Comparison of ENCODE assay signal across 2 cellular contexts in the genomic region with DNA sequence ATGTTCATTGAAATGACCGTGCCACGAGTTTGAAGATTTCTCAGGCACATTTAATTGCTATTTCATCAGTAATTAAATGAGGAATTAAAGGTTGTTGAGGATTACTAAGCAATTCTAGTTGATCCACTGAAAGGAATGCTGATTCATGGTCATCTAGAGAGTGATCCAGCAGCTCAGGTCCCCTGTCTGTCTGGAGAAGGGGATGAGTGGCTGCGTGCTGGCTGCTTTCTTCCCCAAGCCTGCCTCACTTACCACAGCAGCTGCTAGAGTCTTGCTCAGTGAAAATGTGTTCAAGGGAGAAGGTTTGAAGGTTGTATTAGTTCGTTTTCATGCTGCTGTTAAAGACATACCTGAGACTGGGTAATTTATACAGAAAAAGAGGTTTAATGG.
TF ChIP-seq lines count a peak whose summit lies in the region.

No MANE protein-coding gene starts in this region.

TF ChIP-seq in K562, 482 proteins besides CTCF, POLR2A, EP300 and RAD21 (continues in another document):
- no peak for TF ChIP-seq SMARCE1 (IDR thresholded peaks at IDR 0.05)
- no peak for TF ChIP-seq ZNF134 (CRISPR knock-in tag; conservative IDR thresholded peaks at IDR 0.05)
- no peak for TF ChIP-seq MEF2A (IDR thresholded peaks at IDR 0.05; ENCODE audit: control insufficient read depth, low read depth, low read length)
- no peak for TF ChIP-seq TBL1XR1 (IDR thresholded peaks at IDR 0.05; ENCODE audit: low read length in 2 of 2)
- TF ChIP-seq, protein P1, sequence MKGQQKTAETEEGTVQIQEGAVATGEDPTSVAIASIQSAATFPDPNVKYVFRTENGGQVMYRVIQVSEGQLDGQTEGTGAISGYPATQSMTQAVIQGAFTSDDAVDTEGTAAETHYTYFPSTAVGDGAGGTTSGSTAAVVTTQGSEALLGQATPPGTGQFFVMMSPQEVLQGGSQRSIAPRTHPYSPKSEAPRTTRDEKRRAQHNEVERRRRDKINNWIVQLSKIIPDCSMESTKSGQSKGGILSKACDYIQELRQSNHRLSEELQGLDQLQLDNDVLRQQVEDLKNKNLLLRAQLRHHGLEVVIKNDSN (CRISPR knock-in tag; IDR thresholded peaks at IDR 0.05), result no peak
- TF ChIP-seq, protein P2, sequence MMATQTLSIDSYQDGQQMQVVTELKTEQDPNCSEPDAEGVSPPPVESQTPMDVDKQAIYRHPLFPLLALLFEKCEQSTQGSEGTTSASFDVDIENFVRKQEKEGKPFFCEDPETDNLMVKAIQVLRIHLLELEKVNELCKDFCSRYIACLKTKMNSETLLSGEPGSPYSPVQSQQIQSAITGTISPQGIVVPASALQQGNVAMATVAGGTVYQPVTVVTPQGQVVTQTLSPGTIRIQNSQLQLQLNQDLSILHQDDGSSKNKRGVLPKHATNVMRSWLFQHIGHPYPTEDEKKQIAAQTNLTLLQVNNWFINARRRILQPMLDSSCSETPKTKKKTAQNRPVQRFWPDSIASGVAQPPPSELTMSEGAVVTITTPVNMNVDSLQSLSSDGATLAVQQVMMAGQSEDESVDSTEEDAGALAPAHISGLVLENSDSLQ (IDR thresholded peaks at IDR 0.05), result peak; percentile 30; the same call in 1 of the 2 replicates
- TF ChIP-seq IRF2 (CRISPR knock-in tag; IDR thresholded peaks at IDR 0.05), result no peak
- no peak for TF ChIP-seq DMBX1 (CRISPR knock-in tag; IDR thresholded peaks at IDR 0.05; ENCODE audit: borderline replicate concordance)
- no peak for TF ChIP-seq TEAD4 (IDR thresholded peaks at IDR 0.05; ENCODE audit: low read length)
- no peak for TF ChIP-seq TEAD4 (CRISPR knock-in tag; IDR thresholded peaks at IDR 0.05; ENCODE audit: borderline replicate concordance)
- TF ChIP-seq MAFG (tag; conservative IDR thresholded peaks at IDR 0.05), result peak; percentile 93
- no peak for TF ChIP-seq ARNT (IDR thresholded peaks at IDR 0.05)
- TF ChIP-seq, protein P3, sequence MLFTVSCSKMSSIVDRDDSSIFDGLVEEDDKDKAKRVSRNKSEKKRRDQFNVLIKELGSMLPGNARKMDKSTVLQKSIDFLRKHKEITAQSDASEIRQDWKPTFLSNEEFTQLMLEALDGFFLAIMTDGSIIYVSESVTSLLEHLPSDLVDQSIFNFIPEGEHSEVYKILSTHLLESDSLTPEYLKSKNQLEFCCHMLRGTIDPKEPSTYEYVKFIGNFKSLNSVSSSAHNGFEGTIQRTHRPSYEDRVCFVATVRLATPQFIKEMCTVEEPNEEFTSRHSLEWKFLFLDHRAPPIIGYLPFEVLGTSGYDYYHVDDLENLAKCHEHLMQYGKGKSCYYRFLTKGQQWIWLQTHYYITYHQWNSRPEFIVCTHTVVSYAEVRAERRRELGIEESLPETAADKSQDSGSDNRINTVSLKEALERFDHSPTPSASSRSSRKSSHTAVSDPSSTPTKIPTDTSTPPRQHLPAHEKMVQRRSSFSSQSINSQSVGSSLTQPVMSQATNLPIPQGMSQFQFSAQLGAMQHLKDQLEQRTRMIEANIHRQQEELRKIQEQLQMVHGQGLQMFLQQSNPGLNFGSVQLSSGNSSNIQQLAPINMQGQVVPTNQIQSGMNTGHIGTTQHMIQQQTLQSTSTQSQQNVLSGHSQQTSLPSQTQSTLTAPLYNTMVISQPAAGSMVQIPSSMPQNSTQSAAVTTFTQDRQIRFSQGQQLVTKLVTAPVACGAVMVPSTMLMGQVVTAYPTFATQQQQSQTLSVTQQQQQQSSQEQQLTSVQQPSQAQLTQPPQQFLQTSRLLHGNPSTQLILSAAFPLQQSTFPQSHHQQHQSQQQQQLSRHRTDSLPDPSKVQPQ (CRISPR knock-in tag; IDR thresholded peaks at IDR 0.05; ENCODE audit: borderline replicate concordance), result no peak
- TF ChIP-seq MAZ (CRISPR knock-in tag; conservative IDR thresholded peaks at IDR 0.05 in 1 of 2, IDR thresholded peaks at IDR 0.05 in 1 of 2), result no peak
- TF ChIP-seq GATA2 (CRISPR knock-in tag; IDR thresholded peaks at IDR 0.05), result no peak
- TF ChIP-seq SRSF3 (IDR thresholded peaks at IDR 0.05; ENCODE audit: insufficient read depth, low read length), result no peak
- TF ChIP-seq CHD4 (IDR thresholded peaks at IDR 0.05; ENCODE audit: insufficient read depth, insufficient replicate concordance, low read depth, low read length, poor library complexity, severe bottlenecking), result no peak
- TF ChIP-seq ZNF263 (CRISPR knock-in tag; IDR thresholded peaks at IDR 0.05; ENCODE audit: borderline replicate concordance), result no peak
- TF ChIP-seq MAFK (IDR thresholded peaks at IDR 0.05; ENCODE audit: low read length), result peak; percentile 63
- peak; percentile 96 for TF ChIP-seq ZNF316 (IDR thresholded peaks at IDR 0.05)
- TF ChIP-seq TGIF2 (CRISPR knock-in tag; IDR thresholded peaks at IDR 0.05), result no peak
- peak; percentile 61; the same call in 1 of the 2 replicates for TF ChIP-seq MAFF (IDR thresholded peaks at IDR 0.05; ENCODE audit: low read length)
- TF ChIP-seq, protein P4, sequence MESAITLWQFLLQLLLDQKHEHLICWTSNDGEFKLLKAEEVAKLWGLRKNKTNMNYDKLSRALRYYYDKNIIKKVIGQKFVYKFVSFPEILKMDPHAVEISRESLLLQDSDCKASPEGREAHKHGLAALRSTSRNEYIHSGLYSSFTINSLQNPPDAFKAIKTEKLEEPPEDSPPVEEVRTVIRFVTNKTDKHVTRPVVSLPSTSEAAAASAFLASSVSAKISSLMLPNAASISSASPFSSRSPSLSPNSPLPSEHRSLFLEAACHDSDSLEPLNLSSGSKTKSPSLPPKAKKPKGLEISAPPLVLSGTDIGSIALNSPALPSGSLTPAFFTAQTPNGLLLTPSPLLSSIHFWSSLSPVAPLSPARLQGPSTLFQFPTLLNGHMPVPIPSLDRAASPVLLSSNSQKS (CRISPR knock-in tag; IDR thresholded peaks at IDR 0.05), result no peak
- TF ChIP-seq ETV6 (IDR thresholded peaks at IDR 0.05; ENCODE audit: borderline replicate concordance in 1 of 2, low read depth in 2 of 2, low read length in 1 of 2), result no peak
- no peak for TF ChIP-seq ETV6 (CRISPR knock-in tag; IDR thresholded peaks at IDR 0.05; ENCODE audit: borderline replicate concordance)
- no peak for TF ChIP-seq YY1 (IDR thresholded peaks at IDR 0.05; ENCODE audit: borderline replicate concordance in 1 of 3, control insufficient read depth in 1 of 3, extremely low read depth in 1 of 3, insufficient read depth in 3 of 3, insufficient read length in 1 of 3, insufficient replicate concordance in 2 of 3, low read depth in 1 of 3, low read length in 2 of 3)
- no peak for TF ChIP-seq ZNF41 (CRISPR knock-in tag; conservative IDR thresholded peaks at IDR 0.05)
- TF ChIP-seq, protein P5, sequence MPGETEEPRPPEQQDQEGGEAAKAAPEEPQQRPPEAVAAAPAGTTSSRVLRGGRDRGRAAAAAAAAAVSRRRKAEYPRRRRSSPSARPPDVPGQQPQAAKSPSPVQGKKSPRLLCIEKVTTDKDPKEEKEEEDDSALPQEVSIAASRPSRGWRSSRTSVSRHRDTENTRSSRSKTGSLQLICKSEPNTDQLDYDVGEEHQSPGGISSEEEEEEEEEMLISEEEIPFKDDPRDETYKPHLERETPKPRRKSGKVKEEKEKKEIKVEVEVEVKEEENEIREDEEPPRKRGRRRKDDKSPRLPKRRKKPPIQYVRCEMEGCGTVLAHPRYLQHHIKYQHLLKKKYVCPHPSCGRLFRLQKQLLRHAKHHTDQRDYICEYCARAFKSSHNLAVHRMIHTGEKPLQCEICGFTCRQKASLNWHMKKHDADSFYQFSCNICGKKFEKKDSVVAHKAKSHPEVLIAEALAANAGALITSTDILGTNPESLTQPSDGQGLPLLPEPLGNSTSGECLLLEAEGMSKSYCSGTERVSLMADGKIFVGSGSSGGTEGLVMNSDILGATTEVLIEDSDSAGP (CRISPR knock-in tag; IDR thresholded peaks at IDR 0.05), result no peak

TF ChIP-seq in liver, 16 proteins besides CTCF, POLR2A, EP300 and RAD21:
- TF ChIP-seq FOXA1 (IDR thresholded peaks at IDR 0.05) (no peak), EGR1 (IDR thresholded peaks at IDR 0.05; ENCODE audit: low read depth in 2 of 2) (no peak)
TF ChIP-seq in liver: peak in this region for 0.
